Comparison of ENCODE assay signal across 2 cellular contexts in the genomic region with DNA sequence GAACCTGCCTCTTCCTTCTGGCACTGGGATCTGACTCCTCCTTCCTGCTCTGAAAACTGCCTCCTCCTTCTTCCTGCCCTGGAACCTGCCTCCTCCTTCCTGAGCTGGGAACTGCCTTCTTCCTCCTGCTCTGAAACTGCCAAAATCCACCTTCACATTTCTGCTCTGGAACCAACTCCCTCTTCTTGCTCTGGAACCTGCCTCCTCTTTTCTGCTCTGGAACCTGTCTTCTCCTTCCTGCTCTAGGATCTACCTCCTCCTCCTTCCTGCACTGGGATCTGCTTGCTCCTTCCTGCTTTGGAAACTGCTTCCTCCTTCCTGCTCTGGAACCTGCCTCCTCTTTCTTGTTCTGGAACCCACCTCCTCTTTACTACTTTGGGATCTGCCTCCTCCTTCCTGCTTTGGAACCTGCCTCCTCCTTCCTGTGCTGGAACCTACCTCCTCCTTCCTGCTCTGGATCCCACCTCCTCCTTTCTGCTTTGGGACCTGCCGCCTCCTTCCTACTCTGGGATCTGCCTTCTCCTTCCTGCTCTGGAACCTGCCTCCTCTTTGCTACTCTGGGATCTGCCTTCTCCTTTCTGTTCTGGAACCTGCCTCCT.
TF ChIP-seq lines count a peak whose summit lies in the region.

No MANE protein-coding gene starts in this region.

TF ChIP-seq in HepG2, 621 proteins besides CTCF, POLR2A, EP300 and RAD21 (continued from another document):
- TF ChIP-seq ZNF275 (CRISPR knock-in tag; IDR thresholded peaks at IDR 0.05; ENCODE audit: borderline replicate concordance), result no peak
- no peak for TF ChIP-seq RFX1 (IDR thresholded peaks at IDR 0.05)
- peak; percentile 14 for TF ChIP-seq PHB2 (IDR thresholded peaks at IDR 0.05; ENCODE audit: partially characterized antibody)
- TF ChIP-seq, protein P1, sequence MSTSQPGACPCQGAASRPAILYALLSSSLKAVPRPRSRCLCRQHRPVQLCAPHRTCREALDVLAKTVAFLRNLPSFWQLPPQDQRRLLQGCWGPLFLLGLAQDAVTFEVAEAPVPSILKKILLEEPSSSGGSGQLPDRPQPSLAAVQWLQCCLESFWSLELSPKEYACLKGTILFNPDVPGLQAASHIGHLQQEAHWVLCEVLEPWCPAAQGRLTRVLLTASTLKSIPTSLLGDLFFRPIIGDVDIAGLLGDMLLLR (CRISPR knock-in tag; IDR thresholded peaks at IDR 0.05), result no peak
- no peak for TF ChIP-seq ZFP1 (CRISPR knock-in tag; IDR thresholded peaks at IDR 0.05)
- TF ChIP-seq TCF7 (IDR thresholded peaks at IDR 0.05; ENCODE audit: low read depth), result no peak
TF ChIP-seq in HepG2: peak in this region for 1.

TF ChIP-seq in HEK293, 187 proteins besides CTCF, POLR2A, EP300 and RAD21 (continued from another document):
- TF ChIP-seq, protein P2, sequence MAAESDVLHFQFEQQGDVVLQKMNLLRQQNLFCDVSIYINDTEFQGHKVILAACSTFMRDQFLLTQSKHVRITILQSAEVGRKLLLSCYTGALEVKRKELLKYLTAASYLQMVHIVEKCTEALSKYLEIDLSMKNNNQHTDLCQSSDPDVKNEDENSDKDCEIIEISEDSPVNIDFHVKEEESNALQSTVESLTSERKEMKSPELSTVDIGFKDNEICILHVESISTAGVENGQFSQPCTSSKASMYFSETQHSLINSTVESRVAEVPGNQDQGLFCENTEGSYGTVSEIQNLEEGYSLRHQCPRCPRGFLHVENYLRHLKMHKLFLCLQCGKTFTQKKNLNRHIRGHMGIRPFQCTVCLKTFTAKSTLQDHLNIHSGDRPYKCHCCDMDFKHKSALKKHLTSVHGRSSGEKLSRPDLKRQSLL (tag by site-specific recombination; IDR thresholded peaks at IDR 0.05), result peak; percentile 49; the same call in 1 of the 2 replicates
- TF ChIP-seq ZNF398 (tag by site-specific recombination; IDR thresholded peaks at IDR 0.05), result peak; percentile 45; the same call in 1 of the 2 replicates
